In the genomic region with DNA sequence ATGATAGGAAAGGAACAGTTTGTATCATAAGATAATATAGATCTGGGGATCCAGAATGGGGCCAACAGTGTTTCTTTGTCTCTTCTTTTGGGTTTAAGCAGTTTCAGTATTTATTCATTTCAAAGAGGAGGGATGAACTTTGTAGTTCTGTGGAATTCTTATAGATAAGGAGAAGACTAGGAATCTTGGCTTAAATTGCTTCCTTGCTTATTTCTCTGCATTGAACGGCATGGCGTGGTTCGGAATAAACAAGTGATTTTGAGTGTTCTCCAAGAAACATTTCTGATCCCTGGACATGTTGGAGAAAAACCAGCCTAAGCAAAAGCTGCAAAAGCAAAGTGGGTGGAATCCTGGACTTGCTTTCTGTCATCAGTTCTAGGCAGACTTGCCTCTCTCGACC, we compare ENCODE assay signal across 26 cellular contexts.
"Had no signal": no experiment of that assay in that cellular context is flagged by ENCODE, and none has a peak within 500 bp of the region (broad histone marks: within the 10 kb centered on the region; RNA-seq: fewer than 3 reads in every experiment).

No MANE protein-coding gene starts in this region.

- H3K36me3 ChIP-seq: ascending aorta had no signal

- H3K9me3 ChIP-seq: ascending aorta had no signal

- H3K4me1 ChIP-seq: ascending aorta had no signal

- H3K4me3 ChIP-seq: ascending aorta, PC-9 had no signal

- H3K4me3 Mint-ChIP-seq: activated CD4-positive, alpha-beta T cell treated with anti-CD3 and anti-CD28 coated beads, Interleukin-2, amount 10 ng/mL, durations not matched to agents 24 days and 14 days; activated CD8-positive, alpha-beta T cell treated with anti-CD3 and anti-CD28 coated beads for 36 hours; activated naive CD8-positive, alpha-beta T cell treated with anti-CD3 and anti-CD28 coated beads for 36 hours; activated T-cell treated with anti-CD3 and anti-CD28 coated beads, Interleukin-2, amount 50 U/mL, for 72 hours; activated T-helper 17 cell treated with anti-CD3 and anti-CD28 coated beads, Interleukin-2, amount 50 U/mL, for 72 hours had no signal

- H3K9me3 Mint-ChIP-seq: activated CD4-positive, alpha-beta T cell treated with anti-CD3 and anti-CD28 coated beads, Interleukin-2, amount 10 ng/mL, durations not matched to agents 24 days and 14 days; activated CD8-positive, alpha-beta T cell treated with anti-CD3 and anti-CD28 coated beads for 36 hours; activated naive CD8-positive, alpha-beta T cell treated with anti-CD3 and anti-CD28 coated beads for 36 hours; activated T-cell treated with anti-CD3 and anti-CD28 coated beads, Interleukin-2, amount 50 U/mL, for 72 hours; activated T-helper 17 cell treated with anti-CD3 and anti-CD28 coated beads, Interleukin-2, amount 50 U/mL, for 72 hours had no signal

- H3K27ac ChIP-seq: ascending aorta, KMS-11, PC-9 had no signal

- H3K9ac ChIP-seq: KMS-11 had no signal

- H3K36me3 Mint-ChIP-seq: activated naive CD8-positive, alpha-beta T cell treated with anti-CD3 and anti-CD28 coated beads for 36 hours had no signal

- FAIRE-seq: TTC549 had no signal

- H3K27me3 ChIP-seq: ascending aorta had no signal

- H2AFZ ChIP-seq: PC-9 had no signal

- H3K4me1 Mint-ChIP-seq: activated CD4-positive, alpha-beta T cell treated with anti-CD3 and anti-CD28 coated beads, Interleukin-2, amount 10 ng/mL, durations not matched to agents 24 days and 14 days; activated naive CD8-positive, alpha-beta T cell treated with anti-CD3 and anti-CD28 coated beads for 36 hours; activated T-helper 17 cell treated with anti-CD3 and anti-CD28 coated beads, Interleukin-2, amount 50 U/mL, for 72 hours had no signal

- H3K27ac Mint-ChIP-seq: activated CD4-positive, alpha-beta T cell treated with anti-CD3 and anti-CD28 coated beads, Interleukin-2, amount 10 ng/mL, durations not matched to agents 24 days and 14 days; activated CD8-positive, alpha-beta T cell treated with anti-CD3 and anti-CD28 coated beads for 36 hours; activated naive CD8-positive, alpha-beta T cell treated with anti-CD3 and anti-CD28 coated beads for 36 hours; activated T-cell treated with anti-CD3 and anti-CD28 coated beads, Interleukin-2, amount 50 U/mL, for 72 hours; activated T-helper 17 cell treated with anti-CD3 and anti-CD28 coated beads, Interleukin-2, amount 50 U/mL, for 72 hours had no signal

- H3K4me2 ChIP-seq: KMS-11, PC-9 had no signal

- DNase-seq: activated CD4-positive, alpha-beta T cell treated with anti-CD3 and anti-CD28 coated beads, Interleukin-2, amount 10 ng/mL, durations not matched to agents 24 days and 14 days; activated CD4-positive, alpha-beta T cell treated with anti-CD3 and anti-CD28 coated beads, Interleukin-2, amount 50 U/mL, for 4 hours; activated CD8-positive, alpha-beta T cell treated with anti-CD3 and anti-CD28 coated beads for 36 hours; activated effector memory CD4-positive, alpha-beta T cell treated with anti-CD3 and anti-CD28 coated beads, Interleukin-2, amount 50 U/mL, for 16 hours; activated naive CD4-positive, alpha-beta T cell; activated naive CD4-positive, alpha-beta T cell treated with anti-CD3 and anti-CD28 coated beads, Interleukin-2, amount 50 U/mL, for 16 hours; activated naive CD8-positive, alpha-beta T cell treated with anti-CD3 and anti-CD28 coated beads for 36 hours; activated T-cell treated with anti-CD3 and anti-CD28 coated beads, Interleukin-2, amount 50 U/mL, for 1 hour; activated T-cell treated with anti-CD3 and anti-CD28 coated beads, Interleukin-2, amount 50 U/mL, for 72 hours; amygdala; NCI-H1092 treated with DMSO at 0.1 percent for 48 hours; NCI-H1417; NCI-H146; NCI-H187 treated with DMSO at 0.1 percent for 48 hours; NCI-H2081; NCI-H345; NCI-H524 treated with DMSO at 0.1 percent for 48 hours; NK-92 treated with Interleukin-12 subunit alpha and Interleukin-12 subunit beta, amount 100 ng/mL, for 24 hours; PC-9; Right ventricle myocardium superior; SW 1271; T-helper 1 cell had no signal

- ATAC-seq: activated CD8-positive, alpha-beta T cell treated with anti-CD3 and anti-CD28 coated beads for 36 hours; activated T-cell treated with anti-CD3 and anti-CD28 coated beads, Interleukin-2, amount 50 U/mL, for 72 hours; activated T-helper 17 cell treated with anti-CD3 and anti-CD28 coated beads, Interleukin-2, amount 50 U/mL, for 72 hours had no signal
